Comparison of ENCODE assay signal across 11 cellular contexts in genomic region chr19:3058009-3058820, GRCh38. TPM values are rescaled to one million over a fixed set of nuclear protein-coding genes. Genes with fewer than 3 reads are reported as not detected.
DNase-seq lines count a peak whose midpoint lies in the region; ATAC-seq lines count a peak whose summit lies in the region.
"Had no signal": no experiment of that assay in that cellular context is flagged by ENCODE, and none has a peak within 500 bp of the region (broad histone marks: within the 10 kb centered on the region; RNA-seq: fewer than 3 reads in every experiment).

No MANE protein-coding gene starts in this region.

- H3K4me3 Mint-ChIP-seq in T-helper 2 cell treated with Interferon-gamma antibody and Interleukin-4, amounts not matched to agents 5 μg/mL and 100 μg/mL, for 36 hours: peak overlapping the region; percentile 55
- H3K4me3 Mint-ChIP-seq in activated T-helper 1 cell treated with anti-CD3 and anti-CD28 coated beads, Interleukin-12 subunit alpha, Interleukin-12 subunit beta, Interleukin-2, Interleukin-4 antibody, amounts not matched to agents 30 ng/mL and 10 ng/mL and 1 ng/mL, durations not matched to agents 14 hours and 24 hours and 36 hours: peak overlapping the region; percentile 30
- H3K4me3 Mint-ChIP-seq in immature natural killer cell: peak overlapping the region; percentile 7 to 38 (median 33)
- peak overlapping the region in 1 of 2 donors; percentile 44 for H3K4me3 Mint-ChIP-seq in stimulated activated naive B cell treated with anti-CD40 and anti-IgM and Interleukin-4, amounts not matched to agents 10 μg/mL and 1 μg/mL and 100 μg/mL, for 72 hours

- H3K27ac Mint-ChIP-seq in T-helper 2 cell treated with Interferon-gamma antibody and Interleukin-4, amounts not matched to agents 5 μg/mL and 100 μg/mL, for 36 hours: peak overlapping the region; percentile 41
- peak overlapping the region; percentile 44 for H3K27ac Mint-ChIP-seq in activated T-helper 1 cell treated with anti-CD3 and anti-CD28 coated beads, Interleukin-12 subunit alpha, Interleukin-12 subunit beta, Interleukin-2, Interleukin-4 antibody, amounts not matched to agents 30 ng/mL and 10 ng/mL and 1 ng/mL, durations not matched to agents 14 hours and 24 hours and 36 hours
- H3K27ac Mint-ChIP-seq in immature natural killer cell: peak overlapping the region; percentile 55 to 87 (median 72)
- H3K27ac Mint-ChIP-seq in stimulated activated naive B cell treated with anti-CD40 and anti-IgM and Interleukin-4, amounts not matched to agents 10 μg/mL and 1 μg/mL and 100 μg/mL, for 72 hours: peak overlapping the region; percentile 57

- peaks cover 53% of the 10 kb centered on the region for H3K36me3 Mint-ChIP-seq in T-helper 2 cell treated with Interferon-gamma antibody and Interleukin-4, amounts not matched to agents 5 μg/mL and 100 μg/mL, for 36 hours (ENCODE audit: low read depth)
- peaks cover 45% of the 10 kb centered on the region for H3K36me3 Mint-ChIP-seq in activated T-helper 1 cell treated with anti-CD3 and anti-CD28 coated beads, Interleukin-12 subunit alpha, Interleukin-12 subunit beta, Interleukin-2, Interleukin-4 antibody, amounts not matched to agents 30 ng/mL and 10 ng/mL and 1 ng/mL, durations not matched to agents 14 hours and 24 hours and 36 hours (ENCODE audit: low read depth)
- H3K36me3 Mint-ChIP-seq in immature natural killer cell: peaks cover 7 to 30% (median 11%) of the 10 kb centered on the region in 3 donors
- peaks cover 34 to 47% of the 10 kb centered on the region in 2 donors for H3K36me3 Mint-ChIP-seq in stimulated activated naive B cell treated with anti-CD40 and anti-IgM and Interleukin-4, amounts not matched to agents 10 μg/mL and 1 μg/mL and 100 μg/mL, for 72 hours

- H3K27me3 Mint-ChIP-seq in T-helper 2 cell treated with Interferon-gamma antibody and Interleukin-4, amounts not matched to agents 5 μg/mL and 100 μg/mL, for 36 hours (ENCODE audit: low read depth): no peaks in the 10 kb centered on the region
- no peaks in the 10 kb centered on the region for H3K27me3 Mint-ChIP-seq in activated T-helper 1 cell treated with anti-CD3 and anti-CD28 coated beads, Interleukin-12 subunit alpha, Interleukin-12 subunit beta, Interleukin-2, Interleukin-4 antibody, amounts not matched to agents 30 ng/mL and 10 ng/mL and 1 ng/mL, durations not matched to agents 14 hours and 24 hours and 36 hours (ENCODE audit: insufficient read depth)
- peaks cover 2 to 12% (median 5%) of the 10 kb centered on the region in 3 donors for H3K27me3 Mint-ChIP-seq in immature natural killer cell (ENCODE audit: low read depth in 3 of 3)
- H3K27me3 Mint-ChIP-seq in stimulated activated naive B cell treated with anti-CD40 and anti-IgM and Interleukin-4, amounts not matched to agents 10 μg/mL and 1 μg/mL and 100 μg/mL, for 72 hours: no peaks in the 10 kb centered on the region

- no peak for DNase-seq in T-helper 2 cell treated with Interferon-gamma antibody and Interleukin-4, amounts not matched to agents 5 μg/mL and 100 μg/mL, for 36 hours (ENCODE audit: low spot score)
- DNase-seq in T-helper 2 cell: no peak
- DNase-seq in activated T-helper 1 cell treated with anti-CD3 and anti-CD28 coated beads, Interleukin-12 subunit alpha, Interleukin-12 subunit beta, Interleukin-2, Interleukin-4 antibody, amounts not matched to agents 30 ng/mL and 10 ng/mL and 1 ng/mL, durations not matched to agents 14 hours and 24 hours and 36 hours (ENCODE audit: low spot score): no peak
- DNase-seq in immature natural killer cell: no peak
- DNase-seq in stimulated activated naive B cell treated with anti-CD40 and anti-IgM and Interleukin-4, amounts not matched to agents 10 μg/mL and 1 μg/mL and 100 μg/mL, for 72 hours: no peak
- no peak for DNase-seq in NCI-H1048 (lab: John Stamatoyannopoulos, UW)
- DNase-seq in SKM-1 treated with dmso at 0.1 percent for 144 hours (lab: John Stamatoyannopoulos, UW; ENCODE audit: unreplicated experiment): no peak
- DNase-seq in NCI-H524 treated with DMSO at 0.1 percent for 48 hours (lab: John Stamatoyannopoulos, UW): no peak
- DNase-seq: 8988T, GOT3, NCI-H526 had no signal

- H3K9me3 Mint-ChIP-seq in T-helper 2 cell treated with Interferon-gamma antibody and Interleukin-4, amounts not matched to agents 5 μg/mL and 100 μg/mL, for 36 hours: no peaks in the 10 kb centered on the region
- H3K9me3 Mint-ChIP-seq in activated T-helper 1 cell treated with anti-CD3 and anti-CD28 coated beads, Interleukin-12 subunit alpha, Interleukin-12 subunit beta, Interleukin-2, Interleukin-4 antibody, amounts not matched to agents 30 ng/mL and 10 ng/mL and 1 ng/mL, durations not matched to agents 14 hours and 24 hours and 36 hours: no peaks in the 10 kb centered on the region
- no peaks in the 10 kb centered on the region for H3K9me3 Mint-ChIP-seq in immature natural killer cell
- no peaks in the 10 kb centered on the region for H3K9me3 Mint-ChIP-seq in stimulated activated naive B cell treated with anti-CD40 and anti-IgM and Interleukin-4, amounts not matched to agents 10 μg/mL and 1 μg/mL and 100 μg/mL, for 72 hours

- H3K4me1 Mint-ChIP-seq in T-helper 2 cell treated with Interferon-gamma antibody and Interleukin-4, amounts not matched to agents 5 μg/mL and 100 μg/mL, for 36 hours (ENCODE audit: low read depth): peaks cover 28% of the 10 kb centered on the region
- H3K4me1 Mint-ChIP-seq in activated T-helper 1 cell treated with anti-CD3 and anti-CD28 coated beads, Interleukin-12 subunit alpha, Interleukin-12 subunit beta, Interleukin-2, Interleukin-4 antibody, amounts not matched to agents 30 ng/mL and 10 ng/mL and 1 ng/mL, durations not matched to agents 14 hours and 24 hours and 36 hours (ENCODE audit: low read depth): peaks cover 30% of the 10 kb centered on the region
- H3K4me1 Mint-ChIP-seq in immature natural killer cell: peaks cover 45 to 53% of the 10 kb centered on the region in 2 donors
- H3K4me1 Mint-ChIP-seq in stimulated activated naive B cell treated with anti-CD40 and anti-IgM and Interleukin-4, amounts not matched to agents 10 μg/mL and 1 μg/mL and 100 μg/mL, for 72 hours: peaks cover 28 to 70% of the 10 kb centered on the region in 2 donors

- intact Hi-C loops in activated T-helper 1 cell treated with anti-CD3 and anti-CD28 coated beads, Interleukin-12 subunit alpha, Interleukin-12 subunit beta, Interleukin-2, Interleukin-4 antibody, amounts not matched to agents 30 ng/mL and 10 ng/mL and 1 ng/mL, durations not matched to agents 14 hours and 24 hours and 36 hours (cut with micrococcal nuclease): no loop called here

- no peak for ATAC-seq in stimulated activated naive B cell treated with anti-CD40 and anti-IgM and Interleukin-4, amounts not matched to agents 10 μg/mL and 1 μg/mL and 100 μg/mL, for 72 hours (replicated peaks)

RNA-seq across cellular contexts. Expression of gene TLE5, which starts 4.1 kb away (rescaled TPM):
- total RNA-seq in activated T-helper 1 cell treated with anti-CD3 and anti-CD28 coated beads, Interleukin-12 subunit alpha, Interleukin-12 subunit beta, Interleukin-2, Interleukin-4 antibody, amounts not matched to agents 30 ng/mL and 10 ng/mL and 1 ng/mL, durations not matched to agents 14 hours and 24 hours and 36 hours: 378 and 399 TPM in 2 replicates
- polyA plus RNA-seq in immature natural killer cell: 100 to 1,000 TPM; 382 to 635 (median 466) TPM

RNA-seq across cellular contexts. Expression of gene TLE2, which starts 29.1 kb away (rescaled TPM):
- total RNA-seq in activated T-helper 1 cell treated with anti-CD3 and anti-CD28 coated beads, Interleukin-12 subunit alpha, Interleukin-12 subunit beta, Interleukin-2, Interleukin-4 antibody, amounts not matched to agents 30 ng/mL and 10 ng/mL and 1 ng/mL, durations not matched to agents 14 hours and 24 hours and 36 hours: 0.78 and 1.1 TPM in 2 replicates
- polyA plus RNA-seq in immature natural killer cell: 1 to 10 TPM; 1.2 to 2.4 (median 1.3) TPM

RNA-seq across cellular contexts. Expression of gene GNA11, which starts 35.9 kb away (rescaled TPM):
- total RNA-seq in activated T-helper 1 cell treated with anti-CD3 and anti-CD28 coated beads, Interleukin-12 subunit alpha, Interleukin-12 subunit beta, Interleukin-2, Interleukin-4 antibody, amounts not matched to agents 30 ng/mL and 10 ng/mL and 1 ng/mL, durations not matched to agents 14 hours and 24 hours and 36 hours: 4.1 and 5.7 TPM in 2 replicates
- polyA plus RNA-seq in immature natural killer cell: under 1 TPM in 1 of 3 donors, not detected in 2; 0.09 TPM
